ENCODE assay signal across 9 cellular contexts in genomic region chr15:37109952-37110630, GRCh38. TPM values are rescaled to one million over a fixed set of nuclear protein-coding genes. Genes with fewer than 3 reads are reported as not detected.
DNase-seq lines count a peak whose midpoint lies in the region; ATAC-seq and TF ChIP-seq lines count a peak whose summit lies in the region.
"Had no signal": no experiment of that assay in that cellular context is flagged by ENCODE, and none has a peak within 500 bp of the region (broad histone marks: within the 10 kb centered on the region; RNA-seq: fewer than 3 reads in every experiment).

No MANE protein-coding gene starts in this region.

- peak overlapping the region; percentile 1 for H3K9ac ChIP-seq in HUES6 (ENCODE audit: low read length)
- no peak overlapping the region for H3K9ac ChIP-seq in PC-3 (ENCODE audit: low read length)

- H3K79me2 ChIP-seq in PC-3 (ENCODE audit: low read length), result no peaks in the 10 kb centered on the region

- BruUV-seq in PC-3 (replicated peaks; lab: Mats Ljungman, UMichigan), result no TSS peak

- in situ Hi-C loops in brain microvascular endothelial cell (cut with HindIII; ENCODE audit: low pct_ligation_motif_present, low sequenced_read_pairs), result loop anchor here (10.0 to 25.0 kb wide), 2 partner anchors 225 to 1573 kb away; partner anchors contain the start of gene DPH6

- no peaks in the 10 kb centered on the region for H4K20me1 ChIP-seq in PC-3 (ENCODE audit: low read length)

- no peaks in the 10 kb centered on the region for H3F3A ChIP-seq in PC-3 (ENCODE audit: low read length, unreplicated experiment)

- no peaks in the 10 kb centered on the region for H3K9me2 ChIP-seq in PC-3 (replicated peaks; ENCODE audit: low read length)

- POLR2A ChIA-PET in PC-3 (lab: Charles Lee; ENCODE audit: unreplicated experiment), result no interaction called here

- no peaks in the 10 kb centered on the region for H3K36me3 ChIP-seq in HUES6 (ENCODE audit: control insufficient read depth, insufficient read depth, low read length)
- no peaks in the 10 kb centered on the region for H3K36me3 ChIP-seq in brain microvascular endothelial cell (replicated peaks)
- H3K36me3 ChIP-seq in kidney epithelial cell (ENCODE audit: control insufficient read depth, insufficient read depth, low read length), result no peaks in the 10 kb centered on the region
- no peaks in the 10 kb centered on the region for H3K36me3 ChIP-seq in stomach
- H3K36me3 ChIP-seq in testis (ENCODE audit: low read depth, missing control alignments), result no peaks in the 10 kb centered on the region
- no peaks in the 10 kb centered on the region for H3K36me3 ChIP-seq in PC-3 (ENCODE audit: low read depth, low read length)

- no peak overlapping the region for H3K4me2 ChIP-seq in PC-3 (ENCODE audit: low read length)

- TF ChIP-seq CTCF in brain microvascular endothelial cell (IDR thresholded peaks at IDR 0.05; ENCODE audit: low read depth, low read length, missing control alignments), result no peak
- TF ChIP-seq CTCF in kidney epithelial cell (IDR thresholded peaks at IDR 0.05; ENCODE audit: insufficient read depth, low read length, poor library complexity, severe bottlenecking), result no peak
- TF ChIP-seq CTCF in stomach (IDR thresholded peaks at IDR 0.05), result no peak
- TF ChIP-seq CTCF in testis (IDR thresholded peaks at IDR 0.05), result no peak
- TF ChIP-seq CTCF in PC-3 (conservative IDR thresholded peaks at IDR 0.05; ENCODE audit: low read depth, low read length), result no peak

- no peak for TF ChIP-seq EP300 in stomach (IDR thresholded peaks at IDR 0.05)

- H3K4me3 ChIP-seq in HUES6 (ENCODE audit: low read depth, low read length) (peak overlapping the region; percentile 75), brain microvascular endothelial cell (ENCODE audit: low read depth, low read length) (peak overlapping the region; percentile 32), kidney epithelial cell (ENCODE audit: low read depth, low read length) (peak overlapping the region; percentile 2), stomach (peak overlapping the region; percentile 38 to 50 (median 46)), testis (peak overlapping the region in 1 of 2 donors; percentile 53), PC-3 (ENCODE audit: low read length) (no peak overlapping the region)

- ATAC-seq in GM21737 (IDR thresholded peaks at IDR 0.05; ENCODE audit: unreplicated experiment) (no peak), PC-3 (no peak)

- no peak overlapping the region for H2AFZ ChIP-seq in PC-3 (ENCODE audit: low read length)

- no peak for TF ChIP-seq POLR2A in stomach (IDR thresholded peaks at IDR 0.05)
- TF ChIP-seq POLR2A in testis (IDR thresholded peaks at IDR 0.05), result no peak

- CTCF ChIA-PET in PC-3 (lab: Charles Lee), result interaction anchor here (0.7 kb wide), 1 partner anchor 858 kb away, joined by 3 read pairs; no protein-coding TSS in a partner anchor

- peaks cover 58% of the 10 kb centered on the region for H3K4me1 ChIP-seq in HUES6 (ENCODE audit: control insufficient read depth, insufficient read depth, low read length)
- peaks cover 12 to 45% (median 22%) of the 10 kb centered on the region in 4 donors for H3K4me1 ChIP-seq in stomach
- H3K4me1 ChIP-seq in testis, result peaks cover 6% of the 10 kb centered on the region
- no peaks in the 10 kb centered on the region for H3K4me1 ChIP-seq in PC-3 (ENCODE audit: insufficient read depth, low read length)

- H3K27me3 ChIP-seq in HUES6 (ENCODE audit: control insufficient read depth, insufficient read depth, low read length), result peaks cover 90% of the 10 kb centered on the region
- H3K27me3 ChIP-seq in brain microvascular endothelial cell (replicated peaks), result peaks cover 87% of the 10 kb centered on the region
- peaks cover 55% of the 10 kb centered on the region for H3K27me3 ChIP-seq in kidney epithelial cell (ENCODE audit: control insufficient read depth, insufficient read depth, low read length)
- H3K27me3 ChIP-seq in stomach, result peaks cover 0 to 69% (median 20%) of the 10 kb centered on the region in 3 donors
- no peaks in the 10 kb centered on the region for H3K27me3 ChIP-seq in testis
- H3K27me3 ChIP-seq in PC-3 (ENCODE audit: low read length), result no peaks in the 10 kb centered on the region

- no peaks in the 10 kb centered on the region for H3K9me3 ChIP-seq in HUES6 (ENCODE audit: control insufficient read depth, insufficient read depth, low read depth, low read length)
- no peaks in the 10 kb centered on the region for H3K9me3 ChIP-seq in stomach
- H3K9me3 ChIP-seq in testis, result no peaks in the 10 kb centered on the region
- H3K9me3 ChIP-seq in PC-3 (ENCODE audit: low read length), result no peaks in the 10 kb centered on the region

- H3K27ac ChIP-seq in HUES6 (ENCODE audit: low read depth, low read length) (no peak overlapping the region), brain microvascular endothelial cell (no peak overlapping the region), stomach (peak overlapping the region in 4 of 5 donors; percentile 33 to 95 (median 83)), testis (no peak overlapping the region), PC-3 (ENCODE audit: low read length) (no peak overlapping the region)

- WGBS in stomach, 5 donors, result 12 to 22% (median 21%) methylated on average over 26 to 27 of the region's 27 CpGs
- WGBS in testis, 2 donors, result 26 to 36% methylated on average over 20 to 27 of the region's 27 CpGs

- intact Hi-C loops in stomach (cut with DNase I; ENCODE audit: low total_unique reads), result loop anchor here (10.0 kb wide), 1 partner anchor 225 kb away; no protein-coding TSS in a partner anchor
- intact Hi-C loops in testis (cut with DNase I; ENCODE audit: low total_unique reads), result loop anchor here (5.0 kb wide), 1 partner anchor 228 kb away; no protein-coding TSS in a partner anchor
- intact Hi-C loops in PC-3 (cut with micrococcal nuclease), result loop anchor here (10.0 kb wide), 1 partner anchor 605 kb away; no protein-coding TSS in a partner anchor

- DNase-seq in brain microvascular endothelial cell, result no peak
- no peak for DNase-seq in kidney epithelial cell (ENCODE audit: low read depth)
- DNase-seq in stomach, result no peak
- no peak for DNase-seq in testis
- DNase-seq in globus pallidus (ENCODE audit: low spot score), result no peak
- DNase-seq in PC-3, result no peak
- DNase-seq: stimulated activated naive CD4-positive, alpha-beta T cell had no signal

RNA-seq across cellular contexts. Expression of gene MEIS2, which starts 9.7 kb away (rescaled TPM):
- total RNA-seq in kidney epithelial cell (6.7 and 13.1 TPM in 2 replicates), stomach (10 to 100 TPM in 4 of 5 donors, 1 to 10 TPM in 1; 9.6 to 77.7 (median 46.1) TPM), testis (10 to 100 TPM; 15.7 to 19.4 TPM), PC-3 (2014; rRNA removed) (10.0 and 17.5 TPM in 2 replicates)
- polyA plus RNA-seq in stomach (10 to 100 TPM in 1 of 3 donors, 1 to 10 TPM in 2; 3.9 to 12.4 (median 9.2) TPM), testis (ENCODE audit: insufficient read depth, low read depth, low replicate concordance) (7.0 TPM)

Comparison
In these comparisons a context has a peak if more than half of its experiments do, and no peak if none do; other contexts are left out.
1. H3K27ac ChIP-seq: peak in stomach (4 of 5); none in HUES6 (single experiment), brain microvascular endothelial cell (single experiment), testis (0 of 2) and PC-3 (single experiment).